ENCODE assay signal across 1 cellular context in genomic region chr9:106350777-106351176, GRCh38.
TF ChIP-seq lines count a peak whose summit lies in the region.

No MANE protein-coding gene starts in this region.

TF ChIP-seq in GM12878, 131 proteins besides CTCF, POLR2A, EP300 and RAD21:
- TF ChIP-seq SREBF2 (IDR thresholded peaks at IDR 0.05; ENCODE audit: low read length) (no peak), E2F4 (IDR thresholded peaks at IDR 0.05; ENCODE audit: low read depth, low read length) (no peak), CREM (IDR thresholded peaks at IDR 0.05; ENCODE audit: low read depth) (no peak), JUND (IDR thresholded peaks at IDR 0.05; ENCODE audit: low read depth, low read length) (no peak), ZNF687 (IDR thresholded peaks at IDR 0.05) (no peak)
